1 cellular context compared by ENCODE assay signal in the genomic region with DNA sequence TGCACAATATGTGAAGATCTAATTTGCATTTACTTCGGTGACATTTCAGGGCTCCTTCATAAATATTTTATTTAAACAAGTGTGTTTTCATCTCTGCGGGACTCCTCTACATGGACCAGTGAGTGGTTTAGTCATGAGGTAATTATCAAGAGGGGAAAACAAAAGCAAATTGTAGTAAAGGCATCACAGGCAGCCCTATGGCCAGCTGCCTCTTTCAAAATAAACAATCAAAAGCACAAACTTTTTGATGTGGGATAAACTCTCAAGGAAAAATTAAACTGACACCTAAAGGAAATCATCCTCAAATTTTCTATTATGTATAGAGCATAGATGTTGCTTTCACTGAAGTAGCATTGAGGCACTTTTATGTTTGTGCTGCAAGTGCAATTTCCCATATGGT.
TF ChIP-seq lines count a peak whose summit lies in the region.

No MANE protein-coding gene starts in this region.

TF ChIP-seq in HepG2, 621 proteins besides CTCF, POLR2A, EP300 and RAD21:
- TF ChIP-seq FOXO1 (CRISPR knock-in tag; IDR thresholded peaks at IDR 0.05) (no peak), ZSCAN20 (CRISPR knock-in tag; IDR thresholded peaks at IDR 0.05; ENCODE audit: borderline replicate concordance) (no peak), ZFP37 (CRISPR knock-in tag; IDR thresholded peaks at IDR 0.05; ENCODE audit: borderline replicate concordance) (no peak), KDM5A (IDR thresholded peaks at IDR 0.05; ENCODE audit: borderline replicate concordance, low read length) (no peak), ZHX2 (IDR thresholded peaks at IDR 0.05; ENCODE audit: low read depth) (no peak), ZHX2 (CRISPR knock-in tag; IDR thresholded peaks at IDR 0.05; ENCODE audit: borderline replicate concordance) (no peak), SMARCC2 (IDR thresholded peaks at IDR 0.05) (no peak), POLR2G (IDR thresholded peaks at IDR 0.05; ENCODE audit: low read depth, low read length) (no peak), SSRP1 (CRISPR knock-in tag; IDR thresholded peaks at IDR 0.05) (no peak), SP5 (CRISPR knock-in tag; IDR thresholded peaks at IDR 0.05; ENCODE audit: borderline replicate concordance, low read depth) (no peak), NR2C2 (CRISPR knock-in tag; IDR thresholded peaks at IDR 0.05; ENCODE audit: borderline replicate concordance) (no peak), SPEN (CRISPR knock-in tag; IDR thresholded peaks at IDR 0.05; ENCODE audit: low read depth) (no peak)
- TF ChIP-seq, protein P1, sequence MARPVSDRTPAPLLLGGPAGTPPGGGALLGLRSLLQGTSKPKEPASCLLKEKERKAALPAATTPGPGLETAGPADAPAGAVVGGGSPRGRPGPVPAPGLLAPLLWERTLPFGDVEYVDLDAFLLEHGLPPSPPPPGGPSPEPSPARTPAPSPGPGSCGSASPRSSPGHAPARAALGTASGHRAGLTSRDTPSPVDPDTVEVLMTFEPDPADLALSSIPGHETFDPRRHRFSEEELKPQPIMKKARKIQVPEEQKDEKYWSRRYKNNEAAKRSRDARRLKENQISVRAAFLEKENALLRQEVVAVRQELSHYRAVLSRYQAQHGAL (CRISPR knock-in tag; IDR thresholded peaks at IDR 0.05; ENCODE audit: not compliant biosample characterization) = no peak
- TF ChIP-seq, protein P2, sequence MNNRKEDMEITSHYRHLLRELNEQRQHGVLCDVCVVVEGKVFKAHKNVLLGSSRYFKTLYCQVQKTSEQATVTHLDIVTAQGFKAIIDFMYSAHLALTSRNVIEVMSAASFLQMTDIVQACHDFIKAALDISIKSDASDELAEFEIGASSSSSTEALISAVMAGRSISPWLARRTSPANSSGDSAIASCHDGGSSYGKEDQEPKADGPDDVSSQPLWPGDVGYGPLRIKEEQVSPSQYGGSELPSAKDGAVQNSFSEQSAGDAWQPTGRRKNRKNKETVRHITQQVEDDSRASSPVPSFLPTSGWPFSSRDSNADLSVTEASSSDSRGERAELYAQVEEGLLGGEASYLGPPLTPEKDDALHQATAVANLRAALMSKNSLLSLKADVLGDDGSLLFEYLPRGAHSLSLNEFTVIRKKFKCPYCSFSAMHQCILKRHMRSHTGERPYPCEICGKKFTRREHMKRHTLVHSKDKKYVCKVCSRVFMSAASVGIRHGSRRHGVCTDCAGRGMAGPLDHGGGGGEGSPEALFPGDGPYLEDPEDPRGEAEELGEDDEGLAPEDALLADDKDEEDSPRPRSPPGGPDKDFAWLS (CRISPR knock-in tag; IDR thresholded peaks at IDR 0.05; ENCODE audit: borderline replicate concordance) = no peak
